1 cellular context compared by ENCODE assay signal in the genomic region with DNA sequence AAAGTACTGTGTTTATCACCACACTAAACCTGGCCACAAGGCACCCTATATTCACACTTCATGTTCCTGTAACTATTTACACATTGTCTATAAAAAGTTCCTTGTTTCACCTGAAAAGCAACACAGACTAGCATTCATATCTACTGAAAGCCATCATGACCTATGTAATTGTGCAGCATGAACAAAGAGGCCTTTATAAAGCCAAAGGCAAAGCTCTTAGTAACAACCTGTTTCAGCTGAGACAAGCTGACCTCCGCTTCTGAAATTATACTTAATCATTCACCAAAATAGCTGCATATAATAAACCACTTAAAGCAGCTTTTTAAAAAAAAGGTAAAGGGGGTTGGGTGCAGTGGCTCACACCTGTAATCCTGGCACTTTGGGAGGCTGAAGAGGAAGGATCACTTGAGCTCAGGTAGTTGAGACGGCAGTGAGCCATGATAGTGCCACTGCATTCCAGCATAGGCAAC.
TF ChIP-seq lines count a peak whose summit lies in the region.

No MANE protein-coding gene starts in this region.

TF ChIP-seq in GM23338, 12 proteins besides CTCF, POLR2A, EP300 and RAD21 (continued from another document):
- TF ChIP-seq, protein P1, sequence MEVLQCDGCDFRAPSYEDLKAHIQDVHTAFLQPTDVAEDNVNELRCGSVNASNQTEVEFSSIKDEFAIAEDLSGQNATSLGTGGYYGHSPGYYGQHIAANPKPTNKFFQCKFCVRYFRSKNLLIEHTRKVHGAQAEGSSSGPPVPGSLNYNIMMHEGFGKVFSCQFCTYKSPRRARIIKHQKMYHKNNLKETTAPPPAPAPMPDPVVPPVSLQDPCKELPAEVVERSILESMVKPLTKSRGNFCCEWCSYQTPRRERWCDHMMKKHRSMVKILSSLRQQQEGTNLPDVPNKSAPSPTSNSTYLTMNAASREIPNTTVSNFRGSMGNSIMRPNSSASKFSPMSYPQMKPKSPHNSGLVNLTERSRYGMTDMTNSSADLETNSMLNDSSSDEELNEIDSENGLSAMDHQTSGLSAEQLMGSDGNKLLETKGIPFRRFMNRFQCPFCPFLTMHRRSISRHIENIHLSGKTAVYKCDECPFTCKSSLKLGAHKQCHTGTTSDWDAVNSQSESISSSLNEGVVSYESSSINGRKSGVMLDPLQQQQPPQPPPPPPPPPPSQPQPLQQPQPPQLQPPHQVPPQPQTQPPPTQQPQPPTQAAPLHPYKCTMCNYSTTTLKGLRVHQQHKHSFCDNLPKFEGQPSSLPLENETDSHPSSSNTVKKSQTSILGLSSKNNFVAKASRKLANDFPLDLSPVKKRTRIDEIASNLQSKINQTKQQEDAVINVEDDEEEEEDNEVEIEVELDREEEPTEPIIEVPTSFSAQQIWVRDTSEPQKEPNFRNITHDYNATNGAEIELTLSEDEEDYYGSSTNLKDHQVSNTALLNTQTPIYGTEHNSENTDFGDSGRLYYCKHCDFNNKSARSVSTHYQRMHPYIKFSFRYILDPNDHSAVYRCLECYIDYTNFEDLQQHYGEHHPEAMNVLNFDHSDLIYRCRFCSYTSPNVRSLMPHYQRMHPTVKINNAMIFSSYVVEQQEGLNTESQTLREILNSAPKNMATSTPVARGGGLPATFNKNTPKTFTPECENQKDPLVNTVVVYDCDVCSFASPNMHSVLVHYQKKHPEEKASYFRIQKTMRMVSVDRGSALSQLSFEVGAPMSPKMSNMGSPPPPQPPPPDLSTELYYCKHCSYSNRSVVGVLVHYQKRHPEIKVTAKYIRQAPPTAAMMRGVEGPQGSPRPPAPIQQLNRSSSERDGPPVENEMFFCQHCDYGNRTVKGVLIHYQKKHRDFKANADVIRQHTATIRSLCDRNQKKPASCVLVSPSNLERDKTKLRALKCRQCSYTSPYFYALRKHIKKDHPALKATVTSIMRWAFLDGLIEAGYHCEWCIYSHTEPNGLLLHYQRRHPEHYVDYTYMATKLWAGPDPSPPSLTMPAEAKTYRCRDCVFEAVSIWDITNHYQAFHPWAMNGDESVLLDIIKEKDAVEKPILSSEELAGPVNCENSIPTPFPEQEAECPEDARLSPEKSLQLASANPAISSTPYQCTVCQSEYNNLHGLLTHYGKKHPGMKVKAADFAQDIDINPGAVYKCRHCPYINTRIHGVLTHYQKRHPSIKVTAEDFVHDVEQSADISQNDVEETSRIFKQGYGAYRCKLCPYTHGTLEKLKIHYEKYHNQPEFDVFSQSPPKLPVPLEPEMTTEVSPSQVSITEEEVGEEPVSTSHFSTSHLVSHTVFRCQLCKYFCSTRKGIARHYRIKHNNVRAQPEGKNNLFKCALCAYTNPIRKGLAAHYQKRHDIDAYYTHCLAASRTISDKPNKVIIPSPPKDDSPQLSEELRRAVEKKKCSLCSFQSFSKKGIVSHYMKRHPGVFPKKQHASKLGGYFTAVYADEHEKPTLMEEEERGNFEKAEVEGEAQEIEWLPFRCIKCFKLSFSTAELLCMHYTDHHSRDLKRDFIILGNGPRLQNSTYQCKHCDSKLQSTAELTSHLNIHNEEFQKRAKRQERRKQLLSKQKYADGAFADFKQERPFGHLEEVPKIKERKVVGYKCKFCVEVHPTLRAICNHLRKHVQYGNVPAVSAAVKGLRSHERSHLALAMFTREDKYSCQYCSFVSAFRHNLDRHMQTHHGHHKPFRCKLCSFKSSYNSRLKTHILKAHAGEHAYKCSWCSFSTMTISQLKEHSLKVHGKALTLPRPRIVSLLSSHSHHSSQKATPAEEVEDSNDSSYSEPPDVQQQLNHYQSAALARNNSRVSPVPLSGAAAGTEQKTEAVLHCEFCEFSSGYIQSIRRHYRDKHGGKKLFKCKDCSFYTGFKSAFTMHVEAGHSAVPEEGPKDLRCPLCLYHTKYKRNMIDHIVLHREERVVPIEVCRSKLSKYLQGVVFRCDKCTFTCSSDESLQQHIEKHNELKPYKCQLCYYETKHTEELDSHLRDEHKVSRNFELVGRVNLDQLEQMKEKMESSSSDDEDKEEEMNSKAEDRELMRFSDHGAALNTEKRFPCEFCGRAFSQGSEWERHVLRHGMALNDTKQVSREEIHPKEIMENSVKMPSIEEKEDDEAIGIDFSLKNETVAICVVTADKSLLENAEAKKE (CRISPR knock-in tag; IDR thresholded peaks at IDR 0.05) = no peak
- TF ChIP-seq EZH2 (IDR thresholded peaks at IDR 0.05; ENCODE audit: low read depth, unreplicated experiment) = no peak
- TF ChIP-seq EZH2phosphoT487 (IDR thresholded peaks at IDR 0.05; ENCODE audit: unreplicated experiment) = no peak
- TF ChIP-seq CREB1 (CRISPR knock-in tag; IDR thresholded peaks at IDR 0.05; ENCODE audit: low read depth) = no peak
- no peak for TF ChIP-seq ZNF331 (CRISPR knock-in tag; IDR thresholded peaks at IDR 0.05; ENCODE audit: low read depth)
- TF ChIP-seq, protein P2, sequence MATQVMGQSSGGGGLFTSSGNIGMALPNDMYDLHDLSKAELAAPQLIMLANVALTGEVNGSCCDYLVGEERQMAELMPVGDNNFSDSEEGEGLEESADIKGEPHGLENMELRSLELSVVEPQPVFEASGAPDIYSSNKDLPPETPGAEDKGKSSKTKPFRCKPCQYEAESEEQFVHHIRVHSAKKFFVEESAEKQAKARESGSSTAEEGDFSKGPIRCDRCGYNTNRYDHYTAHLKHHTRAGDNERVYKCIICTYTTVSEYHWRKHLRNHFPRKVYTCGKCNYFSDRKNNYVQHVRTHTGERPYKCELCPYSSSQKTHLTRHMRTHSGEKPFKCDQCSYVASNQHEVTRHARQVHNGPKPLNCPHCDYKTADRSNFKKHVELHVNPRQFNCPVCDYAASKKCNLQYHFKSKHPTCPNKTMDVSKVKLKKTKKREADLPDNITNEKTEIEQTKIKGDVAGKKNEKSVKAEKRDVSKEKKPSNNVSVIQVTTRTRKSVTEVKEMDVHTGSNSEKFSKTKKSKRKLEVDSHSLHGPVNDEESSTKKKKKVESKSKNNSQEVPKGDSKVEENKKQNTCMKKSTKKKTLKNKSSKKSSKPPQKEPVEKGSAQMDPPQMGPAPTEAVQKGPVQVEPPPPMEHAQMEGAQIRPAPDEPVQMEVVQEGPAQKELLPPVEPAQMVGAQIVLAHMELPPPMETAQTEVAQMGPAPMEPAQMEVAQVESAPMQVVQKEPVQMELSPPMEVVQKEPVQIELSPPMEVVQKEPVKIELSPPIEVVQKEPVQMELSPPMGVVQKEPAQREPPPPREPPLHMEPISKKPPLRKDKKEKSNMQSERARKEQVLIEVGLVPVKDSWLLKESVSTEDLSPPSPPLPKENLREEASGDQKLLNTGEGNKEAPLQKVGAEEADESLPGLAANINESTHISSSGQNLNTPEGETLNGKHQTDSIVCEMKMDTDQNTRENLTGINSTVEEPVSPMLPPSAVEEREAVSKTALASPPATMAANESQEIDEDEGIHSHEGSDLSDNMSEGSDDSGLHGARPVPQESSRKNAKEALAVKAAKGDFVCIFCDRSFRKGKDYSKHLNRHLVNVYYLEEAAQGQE (IDR thresholded peaks at IDR 0.05; ENCODE audit: unreplicated experiment) = no peak
- no peak for TF ChIP-seq ZNF114 (CRISPR knock-in tag; IDR thresholded peaks at IDR 0.05)
